8 cellular contexts compared by ENCODE assay signal in genomic region chr2:74529357-74530238, GRCh38. TPM values are rescaled to one million over a fixed set of nuclear protein-coding genes. Genes with fewer than 3 reads are reported as not detected.
DNase-seq lines count a peak whose midpoint lies in the region; ATAC-seq, FAIRE-seq and TF ChIP-seq lines count a peak whose summit lies in the region.

A gene with protein sequence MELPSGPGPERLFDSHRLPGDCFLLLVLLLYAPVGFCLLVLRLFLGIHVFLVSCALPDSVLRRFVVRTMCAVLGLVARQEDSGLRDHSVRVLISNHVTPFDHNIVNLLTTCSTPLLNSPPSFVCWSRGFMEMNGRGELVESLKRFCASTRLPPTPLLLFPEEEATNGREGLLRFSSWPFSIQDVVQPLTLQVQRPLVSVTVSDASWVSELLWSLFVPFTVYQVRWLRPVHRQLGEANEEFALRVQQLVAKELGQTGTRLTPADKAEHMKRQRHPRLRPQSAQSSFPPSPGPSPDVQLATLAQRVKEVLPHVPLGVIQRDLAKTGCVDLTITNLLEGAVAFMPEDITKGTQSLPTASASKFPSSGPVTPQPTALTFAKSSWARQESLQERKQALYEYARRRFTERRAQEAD (minus strand): TSS chr2:74529706. CDS start chr2:74529629, 77 bp downstream.
HTRA2 (plus strand) TSS chr2:74529933; CDS start chr2:74530007, 74 bp downstream.

- peak within 1 kb of the TSS; percentile 79 to 88 (median 82) for H3K27ac ChIP-seq in pancreas
- peak within 1 kb of the TSS; percentile 86 for H3K27ac ChIP-seq in tibial artery

- ATAC-seq in HG02678 (IDR thresholded peaks at IDR 0.05; ENCODE audit: unreplicated experiment) (peak; percentile 82), Right ventricle myocardium inferior (peak; percentile 97), pancreas (peak; percentile 93 to 97 (median 94))

- H3K4me3 ChIP-seq in pancreas: peak within 1 kb of the TSS; percentile 77 to 99 (median 97)
- H3K4me3 ChIP-seq in tibial artery: peak within 1 kb of the TSS; percentile 78 to 98

- TF ChIP-seq POLR2A in GM10847 (IDR thresholded peaks at IDR 0.05; ENCODE audit: extremely low read depth, insufficient read length): peak; percentile 89

- intact Hi-C loops in Right ventricle myocardium inferior (cut with DNase I) (loop anchor here (2.0 kb wide), 3 partner anchors 19 to 47 kb away; partner anchors contain the start of genes CCDC142, PCGF1 and TTC31), pancreas (cut with DNase I) (no loop called here), tibial artery (cut with DNase I; ENCODE audit: low total_unique reads) (loop anchor here (5.0 kb wide), 2 partner anchors 47 to 58 kb away; partner anchors contain the start of genes CCDC142 and TTC31)

- no peaks in the 10 kb centered on the region for H3K9me3 ChIP-seq in pancreas
- no peaks in the 10 kb centered on the region for H3K9me3 ChIP-seq in tibial artery

- H3K27me3 ChIP-seq in pancreas: no peaks in the 10 kb centered on the region
- no peaks in the 10 kb centered on the region for H3K27me3 ChIP-seq in tibial artery

- peaks cover 0 to 13% (median 0%) of the 10 kb centered on the region in 3 donors for H3K36me3 ChIP-seq in pancreas
- H3K36me3 ChIP-seq in tibial artery: peaks cover 21 to 56% (median 34%) of the 10 kb centered on the region in 3 donors

- peaks cover 7 to 18% (median 14%) of the 10 kb centered on the region in 3 donors for H3K4me1 ChIP-seq in pancreas
- peaks cover 0 to 28% (median 25%) of the 10 kb centered on the region in 4 donors for H3K4me1 ChIP-seq in tibial artery

- WGBS in pancreas, 2 donors: 0% methylated on average over 60 to 87 of the region's 87 CpGs

- peak; percentile 45 for FAIRE-seq in pancreas (lab: Jason Lieb, UNC)

- TF ChIP-seq CTCF in pancreas (IDR thresholded peaks at IDR 0.05) (no peak), tibial artery (IDR thresholded peaks at IDR 0.05) (peak in 1 of 2 experiments; percentile 26)

- DNase-seq in NCI-H1417 (lab: John Stamatoyannopoulos, UW) (peak; percentile 93 to 100 (median 99)), SW 1271 (lab: John Stamatoyannopoulos, UW) (peak; percentile 93 to 96), Right ventricle myocardium inferior (ENCODE audit: missing footprints) (peak; percentile 99), pancreas (peak; percentile 96 to 100 (median 98)), tibial artery (peak; percentile 98 to 99)
- DNase-seq in activated naive CD8-positive, alpha-beta T cell treated with anti-CD3 and anti-CD28 coated beads, Interleukin-2, amount 50 U/mL, for 16 hours (ENCODE audit: low read depth, low spot score): peak; percentile 79

RNA-seq across cellular contexts. Expression of the first gene that starts in this region (rescaled TPM):
- 53.7 TPM for total RNA-seq in Right ventricle myocardium inferior
- 10 to 100 TPM; 62.1 to 91.0 (median 67.9) TPM for total RNA-seq in pancreas
- 100 to 1,000 TPM; 246 to 258 TPM for polyA plus RNA-seq in pancreas

RNA-seq across cellular contexts. Expression of gene HTRA2, which starts in this region (rescaled TPM):
- total RNA-seq in Right ventricle myocardium inferior: 29.2 TPM
- total RNA-seq in pancreas: 10 to 100 TPM in 4 of 6 donors, 1 to 10 TPM in 2; 8.5 to 17.6 (median 10.8) TPM
- 10 to 100 TPM; 16.9 to 24.3 TPM for polyA plus RNA-seq in pancreas

Comparison
In these comparisons a context has a peak if more than half of its experiments do, and no peak if none do; other contexts are left out.
1. Peak in every context shown above with its lines: DNase-seq, ATAC-seq, H3K4me3 ChIP-seq and H3K27ac ChIP-seq.
2. intact Hi-C loops: an anchor here in Right ventricle myocardium inferior (2.0 kb wide) and tibial artery (5.0 kb wide); none called in pancreas.